Comparison of ENCODE assay signal across 26 cellular contexts in the genomic region with DNA sequence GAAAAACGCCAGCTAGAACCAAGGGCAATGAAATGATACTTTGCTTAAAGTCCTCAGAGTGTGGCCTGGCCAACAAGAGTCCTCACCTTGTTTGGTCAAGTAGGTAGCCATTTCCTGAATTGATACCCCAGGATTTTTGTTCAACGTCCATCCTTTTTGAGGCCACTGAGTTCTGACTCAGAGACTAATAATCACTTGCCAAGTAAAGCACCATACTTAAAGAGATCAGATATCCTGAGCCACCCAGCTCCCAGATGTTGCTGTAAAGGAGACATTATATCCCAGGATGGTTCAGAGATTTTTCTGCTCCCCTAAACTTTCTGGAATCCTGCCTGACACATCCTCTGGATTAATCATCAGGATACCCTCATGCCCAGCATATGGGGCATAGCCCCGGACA.
"Had no signal": no experiment of that assay in that cellular context is flagged by ENCODE, and none has a peak within 500 bp of the region (broad histone marks: within the 10 kb centered on the region; RNA-seq: fewer than 3 reads in every experiment).

No MANE protein-coding gene starts in this region.

- H3K4me1 Mint-ChIP-seq: neural progenitor cell had no signal

- H3K9me3 ChIP-seq: psoas muscle, thyroid gland had no signal

- H3K4me1 ChIP-seq: gastroesophageal sphincter, neural progenitor cell, psoas muscle, sigmoid colon, stomach, thyroid gland had no signal

- H3K4me3 ChIP-seq: gastroesophageal sphincter, heart left ventricle, hepatocyte, left lung, neural progenitor cell, ovary, psoas muscle, sigmoid colon, stomach, thyroid gland had no signal

- H3K9me3 Mint-ChIP-seq: effector memory CD8-positive, alpha-beta T cell had no signal

- H2AFZ ChIP-seq: hepatocyte, neural progenitor cell had no signal

- H3K27ac Mint-ChIP-seq: effector memory CD8-positive, alpha-beta T cell; nephron; neural progenitor cell; stimulated activated effector memory CD8-positive, alpha-beta T cell treated with anti-CD3 and anti-CD28 coated beads, Interleukin-12 subunit alpha, Interleukin-12 subunit beta, amount 100 ng/mL, for 72 hours; type B pancreatic cell had no signal

- H3K36me3 ChIP-seq: gastroesophageal sphincter, heart left ventricle, left lung, neural progenitor cell, ovary, sigmoid colon, stomach, thyroid gland had no signal

- H3K27me3 ChIP-seq: foreskin keratinocyte, gastroesophageal sphincter, heart left ventricle, hepatocyte, left lung, neural progenitor cell, ovary, sigmoid colon, stomach, thyroid gland had no signal

- ATAC-seq: effector memory CD8-positive, alpha-beta T cell; foreskin keratinocyte; gastroesophageal sphincter; heart left ventricle; left cardiac atrium; left lung; naive thymus-derived CD4-positive, alpha-beta T cell; psoas muscle; right cardiac atrium; stimulated activated effector memory CD8-positive, alpha-beta T cell treated with anti-CD3 and anti-CD28 coated beads, Interleukin-12 subunit alpha, Interleukin-12 subunit beta, amount 100 ng/mL, for 72 hours had no signal

- H3K4me3 Mint-ChIP-seq: effector memory CD8-positive, alpha-beta T cell; naive thymus-derived CD4-positive, alpha-beta T cell; nephron; neural progenitor cell; stimulated activated effector memory CD8-positive, alpha-beta T cell treated with anti-CD3 and anti-CD28 coated beads, Interleukin-12 subunit alpha, Interleukin-12 subunit beta, amount 100 ng/mL, for 72 hours; type B pancreatic cell had no signal

- H3K36me3 Mint-ChIP-seq: type B pancreatic cell had no signal

- H3K27me3 Mint-ChIP-seq: effector memory CD8-positive, alpha-beta T cell; naive thymus-derived CD4-positive, alpha-beta T cell; type B pancreatic cell had no signal

- H3K27ac ChIP-seq: foreskin keratinocyte, gastroesophageal sphincter, heart left ventricle, hepatocyte, left lung, neural progenitor cell, ovary, psoas muscle, sigmoid colon, stomach, thyroid gland had no signal

- H3K9ac ChIP-seq: neural progenitor cell had no signal

- H3K79me2 ChIP-seq: hepatocyte had no signal

- DNase-seq: cortex of kidney; effector memory CD8-positive, alpha-beta T cell; foreskin keratinocyte; heart left ventricle; left cardiac atrium; left lung; mammary epithelial cell; mesendoderm; midbrain; naive thymus-derived CD4-positive, alpha-beta T cell; ovary; posterior cingulate gyrus; psoas muscle; right cardiac atrium; sigmoid colon; stimulated activated CD4-positive, alpha-beta T cell treated with anti-CD3 and anti-CD28 coated beads, Interleukin-2, amount 100 ng/mL, for 24 hours; stimulated activated CD4-positive, alpha-beta T cell treated with anti-CD3 and anti-CD28 coated beads, Interleukin-4, amount 100 ng/mL, for 24 hours; stimulated activated naive CD4-positive, alpha-beta T cell treated with Interleukin-2 at 50 U/mL for 16 hours; stomach; thyroid gland had no signal

- H3K4me2 ChIP-seq: hepatocyte, neural progenitor cell had no signal
